Comparison of ENCODE assay signal across 8 cellular contexts in the genomic region with DNA sequence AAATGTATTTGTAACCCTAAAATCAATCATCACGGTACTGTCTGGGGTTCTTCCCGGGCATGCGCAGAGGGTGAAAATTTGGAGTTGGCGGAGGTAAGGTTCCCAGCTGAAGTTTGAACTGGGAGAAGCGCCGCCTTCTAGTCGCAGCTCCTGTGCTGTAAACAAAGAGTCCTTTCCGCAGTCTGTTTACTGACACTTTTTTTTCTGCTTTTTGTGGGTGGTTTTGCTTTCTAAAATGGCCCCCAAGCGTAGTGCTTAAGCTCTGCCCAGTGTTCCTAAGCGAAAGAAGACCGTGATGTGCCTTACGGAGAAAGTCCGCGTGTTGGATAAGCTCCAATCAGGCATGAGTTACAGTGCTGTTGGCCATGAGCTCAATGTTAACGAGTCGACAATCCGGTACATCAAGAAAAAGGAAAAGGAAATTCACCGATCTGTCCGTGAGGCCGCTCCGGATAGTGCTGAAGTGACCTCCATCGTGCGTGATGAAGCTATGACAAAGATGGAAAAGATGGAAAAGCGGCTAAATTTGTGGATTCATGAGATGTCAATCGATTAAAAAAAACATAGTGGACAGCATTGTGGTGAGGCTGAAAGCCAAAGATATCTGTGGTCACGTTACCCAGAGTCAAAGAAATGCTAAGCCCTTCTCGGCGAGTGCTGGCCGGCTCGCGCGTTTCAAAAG. TPM values are rescaled to one million over a fixed set of nuclear protein-coding genes. Genes with fewer than 3 reads are reported as not detected.
DNase-seq lines count a peak whose midpoint lies in the region; ATAC-seq and TF ChIP-seq lines count a peak whose summit lies in the region.

No MANE protein-coding gene starts in this region.

- H3K4me3 ChIP-seq in PC-9 (peak overlapping the region; percentile 92), brain microvascular endothelial cell (ENCODE audit: low read depth, low read length) (peak overlapping the region; percentile 80), iPS-18a (ENCODE audit: low read length) (peak overlapping the region; percentile 69), gastrocnemius medialis (peak overlapping the region; percentile 88 to 100 (median 95))

- H3K4me2 ChIP-seq in PC-9: peak overlapping the region; percentile 98

- TF ChIP-seq CTCF in PC-9 (conservative IDR thresholded peaks at IDR 0.05): no peak
- no peak for TF ChIP-seq CTCF in brain microvascular endothelial cell (IDR thresholded peaks at IDR 0.05; ENCODE audit: low read depth, low read length, missing control alignments)
- no peak for TF ChIP-seq CTCF in gastrocnemius medialis (IDR thresholded peaks at IDR 0.05 in 4 of 5, conservative IDR thresholded peaks at IDR 0.05 in 1 of 5)

- peak overlapping the region; percentile 80 for H3K27ac ChIP-seq in PC-9
- H3K27ac ChIP-seq in brain microvascular endothelial cell: peak overlapping the region; percentile 96
- peak overlapping the region; percentile 60 for H3K27ac ChIP-seq in iPS-18a (ENCODE audit: low read length)
- peak overlapping the region; percentile 80 to 99 (median 96) for H3K27ac ChIP-seq in gastrocnemius medialis

- CTCF ChIA-PET in activated CD4-positive, alpha-beta T cell treated with anti-CD3 and anti-CD28 coated beads for 36 hours (lab: Charles Lee): interaction anchor here (0.8 to 2.3 kb wide), 12 partner anchors 11 to 235 kb away, joined by 3 to 8 read pairs (median 4); partner anchors contain the start of genes ADAT1 and TMEM170A
- CTCF ChIA-PET in PC-9 (lab: Charles Lee): interaction anchor here (0.8 kb wide), 1 partner anchor 83 kb away, joined by 3 read pairs; no protein-coding TSS in a partner anchor

- TSS peak; percentile 95 for BruUV-seq in PC-9 (replicated peaks; lab: Mats Ljungman, UMichigan)

- H3K4me3 Mint-ChIP-seq in activated CD4-positive, alpha-beta T cell treated with anti-CD3 and anti-CD28 coated beads for 36 hours: peak overlapping the region; percentile 92

- H3K4me1 ChIP-seq in PC-9 (replicated peaks; ENCODE audit: insufficient read depth) (peaks cover 13% of the 10 kb centered on the region; the same call in 1 of the 2 replicates), iPS-18a (ENCODE audit: control insufficient read depth, low read depth, low read length) (peaks cover 8% of the 10 kb centered on the region), gastrocnemius medialis (peaks cover 15 to 17% of the 10 kb centered on the region in 2 donors)

- H3K9me3 Mint-ChIP-seq in activated CD4-positive, alpha-beta T cell treated with anti-CD3 and anti-CD28 coated beads for 36 hours (ENCODE audit: low read depth): no peaks in the 10 kb centered on the region

- in situ Hi-C loops in brain microvascular endothelial cell (cut with HindIII; ENCODE audit: low pct_ligation_motif_present, low sequenced_read_pairs): no loop called here
- in situ Hi-C loops in gastrocnemius medialis (cut with MboI; ENCODE audit: low sequenced_read_pairs in 4 of 4): no loop called here

- H3K36me3 ChIP-seq in PC-9 (ENCODE audit: low read depth) (no peaks in the 10 kb centered on the region), brain microvascular endothelial cell (replicated peaks) (no peaks in the 10 kb centered on the region), iPS-18a (ENCODE audit: control insufficient read depth, low read depth, low read length) (no peaks in the 10 kb centered on the region), gastrocnemius medialis (no peaks in the 10 kb centered on the region)

- TF ChIP-seq POLR2A in gastrocnemius medialis (IDR thresholded peaks at IDR 0.05): no peak

- no peaks in the 10 kb centered on the region for H3K9me2 ChIP-seq in PC-9 (ENCODE audit: insufficient read depth)

- H3K27me3 ChIP-seq in PC-9 (ENCODE audit: insufficient read depth, low read depth) (no peaks in the 10 kb centered on the region), brain microvascular endothelial cell (replicated peaks) (no peaks in the 10 kb centered on the region), iPS-18a (ENCODE audit: control insufficient read depth, insufficient read depth, low read length) (no peaks in the 10 kb centered on the region), gastrocnemius medialis (no peaks in the 10 kb centered on the region)

- H4K20me1 ChIP-seq in PC-9 (ENCODE audit: insufficient read depth): 0 out of 2 replicates have a peak, but pooled peaks cover under 1% of the 10 kb centered on the region

- peaks cover 37% of the 10 kb centered on the region for H3K4me1 Mint-ChIP-seq in activated CD4-positive, alpha-beta T cell treated with anti-CD3 and anti-CD28 coated beads for 36 hours

- peak; percentile 14 for DNase-seq in activated CD4-positive, alpha-beta T cell treated with anti-CD3 and anti-CD28 coated beads for 36 hours
- DNase-seq in activated CD4-positive, alpha-beta T cell treated with anti-CD3 and anti-CD28 coated beads, Interleukin-2, amount 50 U/mL, for 48 hours: no peak
- DNase-seq in HuH-7.5 (ENCODE audit: low spot score) (peak; percentile 63), PC-9 (peak; percentile 69 to 91), brain microvascular endothelial cell (peak; percentile 95), gastrocnemius medialis (peak; percentile 59 to 74)

- peaks cover 16% of the 10 kb centered on the region for H3K36me3 Mint-ChIP-seq in activated CD4-positive, alpha-beta T cell treated with anti-CD3 and anti-CD28 coated beads for 36 hours (ENCODE audit: low read depth)

- peaks cover 21% of the 10 kb centered on the region; the same call in 1 of the 2 replicates for H3F3A ChIP-seq in PC-9 (ENCODE audit: insufficient read depth, low read depth)

- peak overlapping the region; percentile 95 for H3K27ac Mint-ChIP-seq in activated CD4-positive, alpha-beta T cell treated with anti-CD3 and anti-CD28 coated beads for 36 hours

- peak overlapping the region; percentile 78 for H2AFZ ChIP-seq in PC-9

- ATAC-seq in activated CD4-positive, alpha-beta T cell treated with anti-CD3 and anti-CD28 coated beads for 36 hours: peak; percentile 78
- ATAC-seq in GM21723 (IDR thresholded peaks at IDR 0.05; ENCODE audit: unreplicated experiment) (peak; percentile 73), gastrocnemius medialis (peak; percentile 82 to 90)

- POLR2A ChIA-PET in activated CD4-positive, alpha-beta T cell treated with anti-CD3 and anti-CD28 coated beads for 36 hours (lab: Charles Lee): interaction anchor here (0.6 to 1.9 kb wide), 11 partner anchors 11 to 457 kb away, joined by 3 to 8 read pairs (median 4); partner anchors contain the start of genes KARS1, TERF2IP and TMEM231
- POLR2A ChIA-PET in PC-9 (lab: Charles Lee; ENCODE audit: unreplicated experiment): interaction anchor here (0.6 to 1.2 kb wide), 9 partner anchors 10 to 734 kb away, joined by 3 to 11 read pairs (median 5); partner anchors contain the start of genes MLKL and TMEM231

- no peaks in the 10 kb centered on the region for H3K9me3 ChIP-seq in PC-9 (ENCODE audit: insufficient read depth, low read depth)
- H3K9me3 ChIP-seq in iPS-18a (ENCODE audit: control insufficient read depth, low read depth, low read length): no peaks in the 10 kb centered on the region
- no peaks in the 10 kb centered on the region for H3K9me3 ChIP-seq in gastrocnemius medialis

- intact Hi-C loops in activated CD4-positive, alpha-beta T cell treated with anti-CD3 and anti-CD28 coated beads for 36 hours (cut with DNase I, micrococcal nuclease): loop anchor here (1.0 to 2.0 kb wide), 12 partner anchors 30 to 1756 kb away; partner anchors contain the start of genes ADAT1 (in 2 of the 2), KARS1 (in 2 of the 2), TERF2IP (in 2 of the 2) and TMEM170A (in 2 of the 2)
- intact Hi-C loops in PC-9 (cut with micrococcal nuclease; ENCODE audit: unreplicated experiment) (loop anchor here (2.0 kb wide), 1 partner anchor 31 kb away; the partner anchor contains the start of gene TMEM170A), gastrocnemius medialis (cut with DNase I; ENCODE audit: low total_unique reads) (loop anchor here (1.0 kb wide), 4 partner anchors 30 to 449 kb away; partner anchors contain the start of genes TMEM170A, WDR59 and ZFP1)

- H3K79me2 ChIP-seq in PC-9 (ENCODE audit: low read depth): peaks cover 39% of the 10 kb centered on the region

- peak overlapping the region; percentile 78 for H3K9ac ChIP-seq in iPS-18a (ENCODE audit: low read length)

- no peaks in the 10 kb centered on the region for H3K27me3 Mint-ChIP-seq in activated CD4-positive, alpha-beta T cell treated with anti-CD3 and anti-CD28 coated beads for 36 hours

RNA-seq across cellular contexts. Expression of gene CFDP1, which starts 0.6 kb away (rescaled TPM):
- total RNA-seq in activated CD4-positive, alpha-beta T cell treated with anti-CD3 and anti-CD28 coated beads for 36 hours: 10 to 100 TPM; 44.0 to 48.2 TPM
- total RNA-seq in PC-9 (2021) (52.6 and 55.6 TPM in 2 replicates), gastrocnemius medialis (10 to 100 TPM; 20.4 to 28.6 (median 24.2) TPM)

RNA-seq across cellular contexts. Expression of gene TMEM170A, which starts 30.6 kb away (rescaled TPM):
- 10 to 100 TPM; 22.0 to 30.5 TPM for total RNA-seq in activated CD4-positive, alpha-beta T cell treated with anti-CD3 and anti-CD28 coated beads for 36 hours
- total RNA-seq in PC-9 (2021) (31.4 and 31.7 TPM in 2 replicates), gastrocnemius medialis (1 to 10 TPM; 7.9 to 9.8 (median 8.6) TPM)

Comparison
In these comparisons a context has a peak if more than half of its experiments do, and no peak if none do; other contexts are left out.
1. DNase-seq: peak in activated CD4-positive, alpha-beta T cell treated with anti-CD3 and anti-CD28 coated beads for 36 hours (single experiment), HuH-7.5 (single experiment), PC-9 (2 of 2), brain microvascular endothelial cell (single experiment) and gastrocnemius medialis (2 of 2); none in activated CD4-positive, alpha-beta T cell treated with anti-CD3 and anti-CD28 coated beads, Interleukin-2, amount 50 U/mL, for 48 hours (0 of 2).
2. Peak in every context shown above with its lines, with median percentiles within 50 percentile points of each other: ATAC-seq, H3K27ac ChIP-seq and H3K4me3 ChIP-seq.